14 cellular contexts compared by ENCODE assay signal in genomic region chr3:131283862-131284261, GRCh38.
"Had no signal": no experiment of that assay in that cellular context is flagged by ENCODE, and none has a peak within 500 bp of the region (broad histone marks: within the 10 kb centered on the region; RNA-seq: fewer than 3 reads in every experiment).

No MANE protein-coding gene starts in this region.

- H3K9me3 Mint-ChIP-seq: activated CD4-positive, alpha-beta memory T cell treated with anti-CD3 and anti-CD28 coated beads for 36 hours; activated naive CD4-positive, alpha-beta T cell treated with anti-CD3 and anti-CD28 coated beads, Interleukin-2, amount 10 ng/mL, durations not matched to agents 7 days and 5 days; activated T-cell treated with anti-CD3 and anti-CD28 coated beads, Interleukin-2, amount 50 U/mL, for 24 hours; endodermal cell; neural crest cell had no signal

- H3K9me3 ChIP-seq: gastroesophageal sphincter, lower lobe of right lung, stomach, testis, upper lobe of right lung had no signal

- H3K4me1 ChIP-seq: gastroesophageal sphincter, lower lobe of right lung, stomach, testis, upper lobe of right lung had no signal

- ATAC-seq: activated CD8-positive, alpha-beta memory T cell treated with anti-CD3 and anti-CD28 coated beads, Interleukin-2, amount 10 ng/mL, durations not matched to agents 7 days and 5 days; gastroesophageal sphincter; lower lobe of right lung; upper lobe of right lung had no signal

- H3K4me3 ChIP-seq: gastroesophageal sphincter, lower lobe of right lung, stomach, testis, upper lobe of right lung had no signal

- H3K27me3 ChIP-seq: gastroesophageal sphincter, stomach, testis, upper lobe of right lung had no signal

- H3K27ac Mint-ChIP-seq: activated CD4-positive, alpha-beta memory T cell treated with anti-CD3 and anti-CD28 coated beads for 36 hours; activated CD8-positive, alpha-beta memory T cell treated with anti-CD3 and anti-CD28 coated beads, Interleukin-2, amount 10 ng/mL, durations not matched to agents 7 days and 5 days; activated naive CD4-positive, alpha-beta T cell treated with anti-CD3 and anti-CD28 coated beads, Interleukin-2, amount 10 ng/mL, durations not matched to agents 7 days and 5 days; activated T-cell treated with anti-CD3 and anti-CD28 coated beads, Interleukin-2, amount 50 U/mL, for 24 hours; endodermal cell had no signal

- H3K36me3 Mint-ChIP-seq: activated CD4-positive, alpha-beta memory T cell treated with anti-CD3 and anti-CD28 coated beads for 36 hours; activated CD8-positive, alpha-beta memory T cell treated with anti-CD3 and anti-CD28 coated beads, Interleukin-2, amount 10 ng/mL, durations not matched to agents 7 days and 5 days; activated naive CD4-positive, alpha-beta T cell treated with anti-CD3 and anti-CD28 coated beads, Interleukin-2, amount 10 ng/mL, durations not matched to agents 7 days and 5 days had no signal

- H3K4me3 Mint-ChIP-seq: activated CD4-positive, alpha-beta memory T cell treated with anti-CD3 and anti-CD28 coated beads for 36 hours; activated CD8-positive, alpha-beta memory T cell treated with anti-CD3 and anti-CD28 coated beads, Interleukin-2, amount 10 ng/mL, durations not matched to agents 7 days and 5 days; activated naive CD4-positive, alpha-beta T cell treated with anti-CD3 and anti-CD28 coated beads, Interleukin-2, amount 10 ng/mL, durations not matched to agents 7 days and 5 days; activated T-cell treated with anti-CD3 and anti-CD28 coated beads, Interleukin-2, amount 50 U/mL, for 24 hours; endodermal cell; neural crest cell had no signal

- H3K4me1 Mint-ChIP-seq: activated CD8-positive, alpha-beta memory T cell treated with anti-CD3 and anti-CD28 coated beads, Interleukin-2, amount 10 ng/mL, durations not matched to agents 7 days and 5 days; activated naive CD4-positive, alpha-beta T cell treated with anti-CD3 and anti-CD28 coated beads, Interleukin-2, amount 10 ng/mL, durations not matched to agents 7 days and 5 days; endodermal cell; neural crest cell had no signal

- DNase-seq: activated CD4-positive, alpha-beta memory T cell treated with anti-CD3 and anti-CD28 coated beads for 36 hours; activated CD8-positive, alpha-beta memory T cell treated with anti-CD3 and anti-CD28 coated beads, Interleukin-2, amount 10 ng/mL, durations not matched to agents 7 days and 5 days; activated naive CD4-positive, alpha-beta T cell treated with anti-CD3 and anti-CD28 coated beads, Interleukin-2, amount 10 ng/mL, durations not matched to agents 7 days and 5 days; activated T-cell treated with anti-CD3 and anti-CD28 coated beads, Interleukin-2, amount 50 U/mL, for 24 hours; endodermal cell; erythroblast; lower lobe of right lung; midbrain; stimulated activated CD4-positive, alpha-beta T cell treated with anti-CD3 and anti-CD28 coated beads, Interleukin-1b, Interleukin-23, amount 100 ng/mL, for 48 hours; stomach; testis; upper lobe of right lung had no signal

- H3K36me3 ChIP-seq: lower lobe of right lung, stomach, upper lobe of right lung had no signal

- H3K27me3 Mint-ChIP-seq: activated CD4-positive, alpha-beta memory T cell treated with anti-CD3 and anti-CD28 coated beads for 36 hours; activated CD8-positive, alpha-beta memory T cell treated with anti-CD3 and anti-CD28 coated beads, Interleukin-2, amount 10 ng/mL, durations not matched to agents 7 days and 5 days; activated naive CD4-positive, alpha-beta T cell treated with anti-CD3 and anti-CD28 coated beads, Interleukin-2, amount 10 ng/mL, durations not matched to agents 7 days and 5 days; activated T-cell treated with anti-CD3 and anti-CD28 coated beads, Interleukin-2, amount 50 U/mL, for 24 hours had no signal

- H3K27ac ChIP-seq: gastroesophageal sphincter, lower lobe of right lung, stomach, testis, upper lobe of right lung had no signal
